ENCODE assay signal across 22 cellular contexts in the genomic region with DNA sequence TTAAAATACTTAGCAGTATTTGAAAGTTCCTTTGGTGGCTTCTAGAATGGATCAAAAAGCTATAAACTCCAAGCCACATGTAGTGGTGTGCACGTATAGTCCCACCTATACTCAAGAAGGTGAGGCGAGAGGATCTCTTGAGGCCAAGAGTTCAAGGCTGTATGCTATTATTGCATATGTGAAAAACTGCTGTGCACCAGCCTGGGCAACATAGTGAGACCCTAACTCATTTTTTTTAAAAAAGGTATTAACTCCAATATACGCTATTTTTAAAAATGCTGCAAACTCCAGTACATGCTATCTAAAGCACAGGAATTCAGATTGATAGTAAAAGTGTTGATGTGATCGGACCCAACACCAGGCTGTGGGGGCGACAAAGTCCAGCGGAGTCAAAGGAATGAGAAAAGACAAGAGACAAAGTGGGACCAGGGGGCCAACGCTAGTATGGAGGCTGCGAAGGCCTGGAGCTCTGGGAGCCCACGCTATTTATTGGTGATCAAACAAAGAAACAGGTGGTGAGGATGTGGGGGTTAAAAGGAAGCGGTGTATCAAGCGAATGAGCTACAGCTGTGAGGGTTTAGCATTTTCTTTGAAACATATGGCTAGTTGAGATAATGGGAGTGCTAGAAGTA.
DNase-seq lines count a peak whose midpoint lies in the region; ATAC-seq, FAIRE-seq and TF ChIP-seq lines count a peak whose summit lies in the region.
"Had no signal": no experiment of that assay in that cellular context is flagged by ENCODE, and none has a peak within 500 bp of the region (broad histone marks: within the 10 kb centered on the region; RNA-seq: fewer than 3 reads in every experiment).

No MANE protein-coding gene starts in this region.

- no peak overlapping the region for H2BK120ac ChIP-seq in trophoblast cell (ENCODE audit: insufficient read depth, low read length, poor library complexity)

- H3K4me3 Mint-ChIP-seq in stimulated activated memory B cell treated with anti-CD40 and anti-IgM and Interleukin-4, amounts not matched to agents 10 μg/mL and 1 μg/mL and 100 μg/mL, for 72 hours, result no peak overlapping the region
- H3K4me3 Mint-ChIP-seq: B cell, HFFc6 had no signal

- H3K27ac ChIP-seq in K562 (ENCODE audit: extremely low read depth, low read depth, low read length) (no peak overlapping the region), trophoblast cell (ENCODE audit: low read depth, low read length) (no peak overlapping the region)

- no peaks in the 10 kb centered on the region for H3K27me3 ChIP-seq in K562 (ENCODE audit: control insufficient read depth in 2 of 2, insufficient read depth in 2 of 2, low read length in 2 of 2)
- no peaks in the 10 kb centered on the region for H3K27me3 ChIP-seq in trophoblast cell (ENCODE audit: insufficient read depth, low read length)

- DNase-seq in NCI-H82 (lab: John Stamatoyannopoulos, UW) (peak; percentile 48), NCI-H82 treated with DMSO at 0.1 percent for 48 hours (lab: John Stamatoyannopoulos, UW; ENCODE audit: unreplicated experiment) (no peak), NCI-H2171 treated with DMSO at 0.1 percent for 48 hours (lab: John Stamatoyannopoulos, UW) (peak; percentile 67), K562 (ENCODE audit: extremely low read depth in 1 of 4, low spot score in 3 of 4) (peak in 1 of 4 experiments; percentile 24), trophoblast cell (no peak), UCSD-AML1 (lab: John Stamatoyannopoulos, UW; ENCODE audit: unreplicated experiment) (no peak)
- DNase-seq: 8988T, DMS153, GF-D8, HFFc6, NCI-H1417 treated with DMSO at 0.1 percent for 48 hours, NCI-H187 treated with DMSO at 0.1 percent for 48 hours, NCI-H446 treated with DMSO at 0.1 percent for 48 hours, NCI-H748 treated with DMSO at 0.1 percent for 48 hours, SHP77, SK-N-SH had no signal

- H3K9me3 ChIP-seq in K562 (replicated peaks; ENCODE audit: control insufficient read depth, insufficient read depth, low read depth, low read length) (peaks cover 14% of the 10 kb centered on the region), trophoblast cell (ENCODE audit: insufficient read depth, low read depth, low read length) (peaks cover 4% of the 10 kb centered on the region)

- H3K79me2 ChIP-seq in K562 (ENCODE audit: control insufficient read depth, insufficient read depth, low read length), result peaks cover 24% of the 10 kb centered on the region; the same call in 2 of the 3 replicates
- no peaks in the 10 kb centered on the region for H3K79me2 ChIP-seq in trophoblast cell (ENCODE audit: control insufficient read depth, insufficient read depth, low read length, poor library complexity)

- H3K4me1 ChIP-seq in K562 (replicated peaks in 1 of 2; ENCODE audit: control insufficient read depth in 2 of 2, insufficient read depth in 2 of 2, low read length in 2 of 2) (no peaks in the 10 kb centered on the region), trophoblast cell (ENCODE audit: control insufficient read depth in 1 of 2, insufficient read depth in 2 of 2, low read length in 2 of 2) (no peaks in the 10 kb centered on the region)

- in situ Hi-C loops in K562 (cut with MboI), result no loop called here

- H3K4me1 Mint-ChIP-seq in stimulated activated memory B cell treated with anti-CD40 and anti-IgM and Interleukin-4, amounts not matched to agents 10 μg/mL and 1 μg/mL and 100 μg/mL, for 72 hours, result peaks cover 23% of the 10 kb centered on the region

- H2BK12ac ChIP-seq in trophoblast cell (ENCODE audit: low read length), result no peak overlapping the region

- no peak for TF ChIP-seq RAD21 in K562 (CRISPR knock-in tag; conservative IDR thresholded peaks at IDR 0.05 in 1 of 2, IDR thresholded peaks at IDR 0.05 in 1 of 2)

- H3K23ac ChIP-seq in trophoblast cell (ENCODE audit: low read length), result no peak overlapping the region

- FAIRE-seq in K562 (lab: Jason Lieb, UNC), result no peak
- FAIRE-seq: GM19239, H1, HepG2 had no signal

- no peak overlapping the region for H4K91ac ChIP-seq in trophoblast cell (ENCODE audit: low read depth, low read length)

- H3K4me2 ChIP-seq in K562 (ENCODE audit: insufficient read depth, low read length) (no peak overlapping the region), trophoblast cell (ENCODE audit: low read length) (no peak overlapping the region)
- H3K4me2 ChIP-seq: SK-N-SH had no signal

- H3K9me1 ChIP-seq in K562 (ENCODE audit: control insufficient read depth, insufficient read depth, low read length), result no peaks in the 10 kb centered on the region

- H3K36me3 ChIP-seq in K562 (ENCODE audit: control insufficient read depth, insufficient read depth, low read length) (peaks cover 4% of the 10 kb centered on the region; the same call in 2 of the 3 replicates), trophoblast cell (ENCODE audit: control insufficient read depth in 1 of 2, insufficient read depth in 2 of 2, low read length in 2 of 2) (peaks cover 10% of the 10 kb centered on the region in 2 experiments)

- H4K20me1 ChIP-seq in K562 (replicated peaks; ENCODE audit: control insufficient read depth, insufficient read depth, low read length), result no peaks in the 10 kb centered on the region

- TF ChIP-seq POLR2A in K562 (conservative IDR thresholded peaks at IDR 0.05), result no peak

- TF ChIP-seq EP300 in K562 (IDR thresholded peaks at IDR 0.05; ENCODE audit: low read length), result no peak

- no peak overlapping the region for H2AK5ac ChIP-seq in trophoblast cell (ENCODE audit: low read length)

- no peak for TF ChIP-seq CTCF in K562 (IDR thresholded peaks at IDR 0.05 in 2 of 3, conservative IDR thresholded peaks at IDR 0.05 in 1 of 3; ENCODE audit: insufficient read depth in 2 of 3, low read depth in 1 of 3, low read length in 3 of 3)

- no peaks in the 10 kb centered on the region for H3K27me3 Mint-ChIP-seq in stimulated activated memory B cell treated with anti-CD40 and anti-IgM and Interleukin-4, amounts not matched to agents 10 μg/mL and 1 μg/mL and 100 μg/mL, for 72 hours
- H3K27me3 Mint-ChIP-seq: B cell had no signal

- no peak overlapping the region for H3K9ac ChIP-seq in K562 (ENCODE audit: insufficient read depth in 1 of 2, low read depth in 2 of 2, low read length in 2 of 2)
- no peak overlapping the region for H3K9ac ChIP-seq in trophoblast cell (ENCODE audit: low read length)
- H3K9ac ChIP-seq: SK-N-SH had no signal

- H3K4me3 ChIP-seq in K562 (no peak overlapping the region), trophoblast cell (ENCODE audit: low read depth, low read length) (no peak overlapping the region)

- H3K14ac ChIP-seq in trophoblast cell (ENCODE audit: low read length), result no peak overlapping the region

- H2AFZ ChIP-seq in K562 (ENCODE audit: low read depth, low read length) (no peak overlapping the region), trophoblast cell (ENCODE audit: insufficient read depth, low read length, poor library complexity) (no peak overlapping the region)

- no peak overlapping the region for H4K8ac ChIP-seq in trophoblast cell (ENCODE audit: low read depth, low read length)

- no TSS peak for BruUV-seq in K562 (replicated peaks; lab: Mats Ljungman, UMichigan)

- H3K79me1 ChIP-seq in trophoblast cell (ENCODE audit: low read length), result no peaks in the 10 kb centered on the region

- ATAC-seq in K562 (no peak), HG02840 (IDR thresholded peaks at IDR 0.05; ENCODE audit: low FRiP score, unreplicated experiment) (no peak)
- ATAC-seq in stimulated activated memory B cell treated with anti-CD40 and anti-IgM and Interleukin-4, amounts not matched to agents 10 μg/mL and 1 μg/mL and 100 μg/mL, for 72 hours, result no peak
- ATAC-seq: HepG2 had no signal

- peaks cover 8% of the 10 kb centered on the region for H3K9me3 Mint-ChIP-seq in stimulated activated memory B cell treated with anti-CD40 and anti-IgM and Interleukin-4, amounts not matched to agents 10 μg/mL and 1 μg/mL and 100 μg/mL, for 72 hours

- no peak overlapping the region for H3K27ac Mint-ChIP-seq in stimulated activated memory B cell treated with anti-CD40 and anti-IgM and Interleukin-4, amounts not matched to agents 10 μg/mL and 1 μg/mL and 100 μg/mL, for 72 hours
- H3K27ac Mint-ChIP-seq: B cell, HFFc6 had no signal

- peak overlapping the region; percentile 55 for H3K4ac ChIP-seq in trophoblast cell (ENCODE audit: low read depth, low read length)

- no peak overlapping the region for H3K18ac ChIP-seq in trophoblast cell (ENCODE audit: low read length)

- WGBS in K562 (ENCODE audit: insufficient coverage, low coverage, missing lambda C conversion rate), result 94% methylated on average over 10 of the region's 11 CpGs
- no CpG with 5 or more reads among the region's 11 CpGs for WGBS in trophoblast cell (ENCODE audit: extremely low coverage, insufficient coverage, insufficient read length)

- CTCF ChIA-PET in K562 (lab: Yijun Ruan, JAX; ENCODE audit: low intra/inter-chr PET ratio), result no interaction called here

- no peak overlapping the region for H4K12ac ChIP-seq in trophoblast cell (ENCODE audit: low read depth, low read length)

- H3K36me3 Mint-ChIP-seq in stimulated activated memory B cell treated with anti-CD40 and anti-IgM and Interleukin-4, amounts not matched to agents 10 μg/mL and 1 μg/mL and 100 μg/mL, for 72 hours, result peaks cover 38% of the 10 kb centered on the region

- POLR2A ChIA-PET in K562 (lab: Yijun Ruan, JAX), result no interaction called here

- intact Hi-C loops in K562 (cut with micrococcal nuclease), result no loop called here

- no peak overlapping the region for H2BK5ac ChIP-seq in trophoblast cell (ENCODE audit: low read depth, low read length, poor library complexity)

TF ChIP-seq in K562, 482 proteins besides CTCF, POLR2A, EP300 and RAD21 (continues in another document):
- TF ChIP-seq, protein P1, sequence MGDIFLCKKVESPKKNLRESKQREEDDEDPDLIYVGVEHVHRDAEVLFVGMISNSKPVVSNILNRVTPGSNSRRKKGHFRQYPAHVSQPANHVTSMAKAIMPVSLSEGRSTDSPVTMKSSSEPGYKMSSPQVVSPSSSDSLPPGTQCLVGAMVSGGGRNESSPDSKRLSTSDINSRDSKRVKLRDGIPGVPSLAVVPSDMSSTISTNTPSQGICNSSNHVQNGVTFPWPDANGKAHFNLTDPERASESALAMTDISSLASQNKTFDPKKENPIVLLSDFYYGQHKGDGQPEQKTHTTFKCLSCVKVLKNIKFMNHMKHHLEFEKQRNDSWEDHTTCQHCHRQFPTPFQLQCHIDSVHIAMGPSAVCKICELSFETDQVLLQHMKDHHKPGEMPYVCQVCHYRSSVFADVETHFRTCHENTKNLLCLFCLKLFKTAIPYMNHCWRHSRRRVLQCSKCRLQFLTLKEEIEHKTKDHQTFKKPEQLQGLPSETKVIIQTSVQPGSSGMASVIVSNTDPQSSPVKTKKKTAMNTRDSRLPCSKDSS (IDR thresholded peaks at IDR 0.05; ENCODE audit: low read depth, partially characterized antibody), result peak; percentile 36

Comparison
In these comparisons a context has a peak if more than half of its experiments do, and no peak if none do; other contexts are left out.
1. DNase-seq: peak in NCI-H82 (single experiment) and NCI-H2171 treated with DMSO at 0.1 percent for 48 hours (single experiment); none in NCI-H82 treated with DMSO at 0.1 percent for 48 hours (single experiment), trophoblast cell (0 of 2) and UCSD-AML1 (single experiment).